In genomic region chr5:30390095-30390494, GRCh38 we compare ENCODE assay signal across 21 cellular contexts.
DNase-seq lines count a peak whose midpoint lies in the region; ATAC-seq and TF ChIP-seq lines count a peak whose summit lies in the region.
"Had no signal": no experiment of that assay in that cellular context is flagged by ENCODE, and none has a peak within 500 bp of the region (broad histone marks: within the 10 kb centered on the region; RNA-seq: fewer than 3 reads in every experiment).

No MANE protein-coding gene starts in this region.

- no peak for TF ChIP-seq POLR2A in gastrocnemius medialis (IDR thresholded peaks at IDR 0.05)

- POLR2A ChIA-PET in RWPE1 (lab: Yijun Ruan, JAX; ENCODE audit: low non-redundant PET), result no interaction called here

- intact Hi-C loops in gastrocnemius medialis (cut with DNase I; ENCODE audit: low total_unique reads), result no loop called here

- H3K4me1 ChIP-seq in gastrocnemius medialis, result no peaks in the 10 kb centered on the region

- H3K27me3 ChIP-seq in gastrocnemius medialis, result no peaks in the 10 kb centered on the region

- TF ChIP-seq CTCF in RWPE1 (conservative IDR thresholded peaks at IDR 0.05; ENCODE audit: low read depth), result no peak
- no peak for TF ChIP-seq CTCF in gastrocnemius medialis (IDR thresholded peaks at IDR 0.05 in 4 of 5, conservative IDR thresholded peaks at IDR 0.05 in 1 of 5)

- H3K36me3 ChIP-seq in gastrocnemius medialis, result no peaks in the 10 kb centered on the region

- CTCF ChIA-PET in RWPE1 (lab: Yijun Ruan, JAX), result interaction anchor here (0.6 to 0.7 kb wide), 2 partner anchors 14 to 512 kb away, joined by 3 to 6 read pairs; no protein-coding TSS in a partner anchor

- H3K4me3 ChIP-seq in gastrocnemius medialis, result no peak overlapping the region

- H3K9me3 ChIP-seq in gastrocnemius medialis, result no peaks in the 10 kb centered on the region
- H3K9me3 ChIP-seq: SK-N-SH had no signal

- in situ Hi-C loops in gastrocnemius medialis (cut with MboI; ENCODE audit: low sequenced_read_pairs in 4 of 4), result no loop called here

- no peak for ATAC-seq in gastrocnemius medialis
- no peak for ATAC-seq in HG03439 (IDR thresholded peaks at IDR 0.05; ENCODE audit: unreplicated experiment)

- H3K27ac ChIP-seq in RWPE1, result no peak overlapping the region
- no peak overlapping the region for H3K27ac ChIP-seq in epithelial cell of prostate
- H3K27ac ChIP-seq in gastrocnemius medialis, result no peak overlapping the region

- DNase-seq in ELF-1 (ENCODE audit: low read depth, low spot score) (peak; percentile 5), RWPE1 (ENCODE audit: low spot score) (peak; percentile 33), epithelial cell of prostate (ENCODE audit: low read depth, low spot score) (peak; percentile 53), kidney tubule cell (ENCODE audit: low spot score) (peak; percentile 60), SHP77 (lab: John Stamatoyannopoulos, UW) (no peak), gastrocnemius medialis (no peak), NCI-H510A treated with DMSO at 0.1 percent for 48 hours (lab: John Stamatoyannopoulos, UW) (no peak)
- DNase-seq: CD4-positive, alpha-beta T cell; DMS53; EL; Kasumi-1; MM.1S; NCI-H1092; NCI-H146; NCI-H2029 treated with DMSO at 0.1 percent for 48 hours; NCI-H2171 treated with DMSO at 0.1 percent for 48 hours; NCI-H446 treated with DMSO at 0.1 percent for 48 hours; NK-92 treated with Interleukin-12 subunit alpha and Interleukin-12 subunit beta, amount 100 ng/mL, for 24 hours; SHP77 treated with DMSO at 0.1 percent for 48 hours; SK-N-SH had no signal

Comparison
In these comparisons a context has a peak if more than half of its experiments do, and no peak if none do; other contexts are left out.
1. DNase-seq: peak in ELF-1 (single experiment), RWPE1 (single experiment), epithelial cell of prostate (single experiment) and kidney tubule cell (single experiment); none in SHP77 (0 of 2), gastrocnemius medialis (0 of 2) and NCI-H510A treated with DMSO at 0.1 percent for 48 hours (single experiment).